ENCODE assay signal across 8 cellular contexts in the genomic region with DNA sequence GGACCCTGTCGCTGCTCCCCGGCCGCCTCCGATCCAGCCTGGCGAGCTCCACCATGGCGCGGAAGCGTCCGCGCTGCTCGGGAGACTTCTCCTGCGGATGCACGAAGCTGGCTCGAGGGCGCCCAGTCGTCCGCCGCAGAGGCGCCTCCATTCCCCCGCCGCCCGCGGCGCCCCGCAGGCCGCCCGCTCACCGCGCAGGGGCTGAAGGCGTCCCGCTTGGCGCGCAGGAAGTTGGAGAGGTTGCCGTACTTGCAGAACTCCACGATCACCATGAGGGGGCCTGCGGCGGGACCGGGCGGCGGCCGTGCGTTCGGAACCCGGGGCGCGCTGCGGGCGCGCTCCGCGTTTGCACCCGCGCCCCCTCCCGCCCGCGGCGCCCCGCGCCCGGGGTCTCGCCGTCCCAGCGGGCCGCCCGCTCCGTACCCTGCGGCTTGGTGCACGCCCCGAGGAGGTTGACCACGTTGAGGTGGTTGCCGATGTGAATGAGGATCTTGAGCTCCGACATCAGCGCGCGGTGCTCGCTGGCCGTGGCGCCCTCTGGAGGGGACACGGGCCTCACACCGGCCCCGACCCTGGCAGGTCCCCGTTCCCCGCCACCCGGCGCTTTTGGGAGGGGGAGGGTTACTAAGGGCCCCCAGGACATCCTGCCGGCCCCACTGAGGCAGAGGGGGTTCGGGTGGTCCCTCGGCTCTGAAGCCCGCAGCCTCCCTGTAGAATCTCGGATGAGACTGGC. TPM values are rescaled to one million over a fixed set of nuclear protein-coding genes. Genes with fewer than 3 reads are reported as not detected.
A peak's percentile ranks its signal among the peaks of the same experiment; 100 is the strongest.
DNase-seq lines count a peak whose midpoint lies in the region; ATAC-seq and TF ChIP-seq lines count a peak whose summit lies in the region.

No MANE protein-coding gene starts in this region.

- CTCF ChIA-PET in BJ (lab: Yijun Ruan, JAX) = interaction anchor here (0.6 to 1.5 kb wide), 5 partner anchors 10 to 56 kb away, joined by 3 to 9 read pairs (median 4); no protein-coding TSS in a partner anchor
- CTCF ChIA-PET in OCI-LY7 (lab: Charles Lee; ENCODE audit: unreplicated experiment) = no interaction called here

- H3K4me2 ChIP-seq in OCI-LY7 (ENCODE audit: low read length) = no peak overlapping the region

- no peak overlapping the region for H3K4me3 Mint-ChIP-seq in activated T-helper 1 cell treated with anti-CD3 and anti-CD28 coated beads, Interleukin-12 subunit alpha, Interleukin-12 subunit beta, Interleukin-2, Interleukin-4 antibody, amounts not matched to agents 30 ng/mL and 10 ng/mL and 1 ng/mL, durations not matched to agents 14 hours and 24 hours and 36 hours

- POLR2A ChIA-PET in BJ (lab: Charles Lee) = no interaction called here
- POLR2A ChIA-PET in OCI-LY7 (lab: Charles Lee) = no interaction called here

- no peaks in the 10 kb centered on the region for H3K9me2 ChIP-seq in OCI-LY7 (ENCODE audit: insufficient read depth, low read length)

- peak overlapping the region; percentile 25 for H3K4me3 ChIP-seq in BJ (ENCODE audit: low read depth, low read length)
- H3K4me3 ChIP-seq in LNCaP clone FGC (ENCODE audit: low read depth, low read length) = peak overlapping the region; percentile 48
- H3K4me3 ChIP-seq in iPS-20b (ENCODE audit: low read length) = peak overlapping the region; percentile 73
- H3K4me3 ChIP-seq in OCI-LY7 (ENCODE audit: low read depth, low read length, poor library complexity, severe bottlenecking) = no peak overlapping the region

- no peaks in the 10 kb centered on the region for H3K79me2 ChIP-seq in OCI-LY7 (ENCODE audit: insufficient read depth, low read depth, low read length)

- H3K27me3 Mint-ChIP-seq in activated T-helper 1 cell treated with anti-CD3 and anti-CD28 coated beads, Interleukin-12 subunit alpha, Interleukin-12 subunit beta, Interleukin-2, Interleukin-4 antibody, amounts not matched to agents 30 ng/mL and 10 ng/mL and 1 ng/mL, durations not matched to agents 14 hours and 24 hours and 36 hours (ENCODE audit: insufficient read depth) = peaks cover 2% of the 10 kb centered on the region

- H4K20me1 ChIP-seq in OCI-LY7 (ENCODE audit: insufficient read depth, low read length) = no peaks in the 10 kb centered on the region

- intact Hi-C loops in activated T-helper 1 cell treated with anti-CD3 and anti-CD28 coated beads, Interleukin-12 subunit alpha, Interleukin-12 subunit beta, Interleukin-2, Interleukin-4 antibody, amounts not matched to agents 30 ng/mL and 10 ng/mL and 1 ng/mL, durations not matched to agents 14 hours and 24 hours and 36 hours (cut with micrococcal nuclease) = no loop called here
- intact Hi-C loops in OCI-LY7 (cut with micrococcal nuclease; ENCODE audit: unreplicated experiment) = no loop called here

- no peaks in the 10 kb centered on the region for H3K9me3 ChIP-seq in iPS-20b (ENCODE audit: insufficient read depth, low read depth, low read length)
- no peaks in the 10 kb centered on the region for H3K9me3 ChIP-seq in OCI-LY7 (ENCODE audit: low read length)

- no peaks in the 10 kb centered on the region for H3K9me3 Mint-ChIP-seq in activated T-helper 1 cell treated with anti-CD3 and anti-CD28 coated beads, Interleukin-12 subunit alpha, Interleukin-12 subunit beta, Interleukin-2, Interleukin-4 antibody, amounts not matched to agents 30 ng/mL and 10 ng/mL and 1 ng/mL, durations not matched to agents 14 hours and 24 hours and 36 hours

- peak overlapping the region; percentile 48; the same call in 1 of the 2 replicates for H3K9ac ChIP-seq in iPS-20b (ENCODE audit: low read depth, low read length)

- H3K27me3 ChIP-seq in BJ (ENCODE audit: control insufficient read depth, insufficient read depth, low read length) = no peaks in the 10 kb centered on the region
- H3K27me3 ChIP-seq in iPS-20b (ENCODE audit: insufficient read depth, low read length) = peaks cover 28% of the 10 kb centered on the region

- peak; percentile 48 for TF ChIP-seq CTCF in BJ (IDR thresholded peaks at IDR 0.05; ENCODE audit: insufficient read depth, low read depth, low read length)
- TF ChIP-seq CTCF in LNCaP clone FGC (IDR thresholded peaks at IDR 0.05; ENCODE audit: control insufficient read depth, extremely low read depth, insufficient read depth) = peak; percentile 65
- no peak for TF ChIP-seq CTCF in OCI-LY7 (conservative IDR thresholded peaks at IDR 0.05; ENCODE audit: low read length)

- no peak overlapping the region for H3K27ac Mint-ChIP-seq in activated T-helper 1 cell treated with anti-CD3 and anti-CD28 coated beads, Interleukin-12 subunit alpha, Interleukin-12 subunit beta, Interleukin-2, Interleukin-4 antibody, amounts not matched to agents 30 ng/mL and 10 ng/mL and 1 ng/mL, durations not matched to agents 14 hours and 24 hours and 36 hours

- no peaks in the 10 kb centered on the region for H3K36me3 ChIP-seq in BJ (ENCODE audit: control insufficient read depth, insufficient read depth, low read length)
- no peaks in the 10 kb centered on the region for H3K36me3 ChIP-seq in iPS-20b (ENCODE audit: insufficient read depth, low read depth, low read length)
- H3K36me3 ChIP-seq in OCI-LY7 (ENCODE audit: insufficient read depth, low read length) = no peaks in the 10 kb centered on the region

- ATAC-seq in GM19463 (IDR thresholded peaks at IDR 0.05; ENCODE audit: unreplicated experiment) = no peak

- H3K4me1 ChIP-seq in iPS-20b (ENCODE audit: insufficient read depth, low read length) = no peaks in the 10 kb centered on the region
- peaks cover 6% of the 10 kb centered on the region for H3K4me1 ChIP-seq in OCI-LY7 (ENCODE audit: insufficient read depth, low read length, poor library complexity, severe bottlenecking)

- no TSS peak for BruUV-seq in OCI-LY7 (replicated peaks; lab: Mats Ljungman, UMichigan)

- DNase-seq in BJ (ENCODE audit: low read depth) (no peak), LNCaP clone FGC (ENCODE audit: low read depth) (peak; percentile 13), OCI-LY7 (ENCODE audit: low spot score) (no peak), NCI-H226 (no peak)
- peak; percentile 20 for DNase-seq in activated T-helper 1 cell treated with anti-CD3 and anti-CD28 coated beads, Interleukin-12 subunit alpha, Interleukin-12 subunit beta, Interleukin-2, Interleukin-4 antibody, amounts not matched to agents 30 ng/mL and 10 ng/mL and 1 ng/mL, durations not matched to agents 14 hours and 24 hours and 36 hours (ENCODE audit: low spot score)
- DNase-seq in stimulated activated CD8-positive, alpha-beta memory T cell treated with anti-CD3 and anti-CD28 coated beads, Interleukin-4, amount 100 ng/mL, for 48 hours = peak; percentile 57

- no peaks in the 10 kb centered on the region for H3K36me3 Mint-ChIP-seq in activated T-helper 1 cell treated with anti-CD3 and anti-CD28 coated beads, Interleukin-12 subunit alpha, Interleukin-12 subunit beta, Interleukin-2, Interleukin-4 antibody, amounts not matched to agents 30 ng/mL and 10 ng/mL and 1 ng/mL, durations not matched to agents 14 hours and 24 hours and 36 hours (ENCODE audit: low read depth)

- H3K4me1 Mint-ChIP-seq in activated T-helper 1 cell treated with anti-CD3 and anti-CD28 coated beads, Interleukin-12 subunit alpha, Interleukin-12 subunit beta, Interleukin-2, Interleukin-4 antibody, amounts not matched to agents 30 ng/mL and 10 ng/mL and 1 ng/mL, durations not matched to agents 14 hours and 24 hours and 36 hours (ENCODE audit: low read depth) = no peaks in the 10 kb centered on the region

- H3K27ac ChIP-seq in iPS-20b (ENCODE audit: low read length) (no peak overlapping the region), OCI-LY7 (ENCODE audit: low read depth, low read length, poor library complexity, severe bottlenecking) (no peak overlapping the region)

- no peak overlapping the region for H2AFZ ChIP-seq in OCI-LY7 (ENCODE audit: low read length)

RNA-seq across cellular contexts. Expression of a gene that starts 27.7 kb away (rescaled TPM):
- polyA plus RNA-seq in BJ (2011; rRNA removed) = not detected in 2 replicates
- polyA minus RNA-seq in BJ (2011; rRNA and poly(A)+ RNA removed) = not detected in 2 replicates
- total RNA-seq in activated T-helper 1 cell treated with anti-CD3 and anti-CD28 coated beads, Interleukin-12 subunit alpha, Interleukin-12 subunit beta, Interleukin-2, Interleukin-4 antibody, amounts not matched to agents 30 ng/mL and 10 ng/mL and 1 ng/mL, durations not matched to agents 14 hours and 24 hours and 36 hours = not detected in 2 replicates
- total RNA-seq in OCI-LY7 (2014; rRNA removed; shearing (Covaris generic)) = not detected in 2 replicates
- total RNA-seq in OCI-LY7 (2022) = not detected in 2 replicates

RNA-seq across cellular contexts. Expression of a gene that starts 30.4 kb away (rescaled TPM):
- polyA plus RNA-seq in BJ (2011; rRNA removed) = 0.09 and 0.27 TPM in 2 replicates
- 0.26 TPM in 1 of 2 replicates, not detected in the other for polyA minus RNA-seq in BJ (2011; rRNA and poly(A)+ RNA removed)
- 0.86 and 1.8 TPM in 2 replicates for total RNA-seq in activated T-helper 1 cell treated with anti-CD3 and anti-CD28 coated beads, Interleukin-12 subunit alpha, Interleukin-12 subunit beta, Interleukin-2, Interleukin-4 antibody, amounts not matched to agents 30 ng/mL and 10 ng/mL and 1 ng/mL, durations not matched to agents 14 hours and 24 hours and 36 hours
- not detected in 2 replicates for total RNA-seq in OCI-LY7 (2014; rRNA removed; shearing (Covaris generic))
- total RNA-seq in OCI-LY7 (2022) = not detected in 2 replicates

Comparison
In these comparisons a context has a peak if more than half of its experiments do, and no peak if none do; other contexts are left out.
1. DNase-seq: peak in LNCaP clone FGC (single experiment), activated T-helper 1 cell treated with anti-CD3 and anti-CD28 coated beads, Interleukin-12 subunit alpha, Interleukin-12 subunit beta, Interleukin-2, Interleukin-4 antibody, amounts not matched to agents 30 ng/mL and 10 ng/mL and 1 ng/mL, durations not matched to agents 14 hours and 24 hours and 36 hours (single experiment) and stimulated activated CD8-positive, alpha-beta memory T cell treated with anti-CD3 and anti-CD28 coated beads, Interleukin-4, amount 100 ng/mL, for 48 hours (single experiment); none in BJ (single experiment), OCI-LY7 (single experiment) and NCI-H226 (single experiment).